ENCODE assay signal across 8 cellular contexts in the genomic region with DNA sequence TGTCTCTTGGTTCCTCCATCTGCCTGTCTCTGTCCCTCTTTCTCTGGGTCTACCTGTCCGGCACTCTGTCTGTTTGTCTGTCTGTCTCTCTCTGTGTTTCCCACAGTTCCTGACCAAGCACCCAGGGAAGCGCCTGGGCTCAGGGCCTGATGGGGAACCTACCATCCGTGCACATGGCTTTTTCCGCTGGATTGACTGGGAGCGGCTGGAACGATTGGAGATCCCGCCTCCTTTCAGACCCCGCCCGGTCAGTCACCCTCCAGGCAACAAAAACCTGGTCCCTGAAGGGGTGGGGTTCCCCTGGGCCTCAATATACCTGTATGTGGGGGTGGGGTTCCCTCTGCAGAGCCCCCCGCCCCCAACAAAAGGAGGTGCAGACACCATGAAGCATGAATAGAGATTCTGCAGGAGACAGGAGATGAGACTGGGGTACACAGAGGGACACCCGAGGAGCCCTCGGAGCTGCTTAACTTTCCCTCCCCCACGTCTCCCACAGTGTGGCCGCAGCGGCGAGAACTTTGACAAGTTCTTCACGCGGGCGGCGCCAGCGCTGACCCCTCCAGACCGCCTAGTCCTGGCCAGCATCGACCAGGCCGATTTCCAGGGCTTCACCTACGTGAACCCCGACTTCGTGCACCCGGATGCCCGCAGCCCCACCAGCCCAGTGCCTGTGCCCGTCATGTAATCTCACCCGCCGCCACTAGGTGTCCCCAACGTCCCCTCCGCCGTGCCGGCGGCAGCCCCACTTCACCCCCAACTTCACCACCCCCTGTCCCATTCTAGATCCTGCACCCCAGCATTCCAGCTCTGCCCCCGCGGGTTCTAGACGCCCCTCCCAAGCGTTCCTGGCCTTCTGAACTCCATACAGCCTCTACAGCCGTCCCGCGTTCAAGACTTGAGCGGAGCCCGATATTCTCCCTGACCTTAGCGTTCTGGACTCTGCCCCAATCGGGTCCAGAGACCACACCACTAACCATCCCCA. TPM values are rescaled to one million over a fixed set of nuclear protein-coding genes. Genes with fewer than 3 reads are reported as not detected.
DNase-seq lines count a peak whose midpoint lies in the region; ATAC-seq, FAIRE-seq and TF ChIP-seq lines count a peak whose summit lies in the region.

No MANE protein-coding gene starts in this region.

- TF ChIP-seq CTCF in GM10266 (IDR thresholded peaks at IDR 0.05; ENCODE audit: control insufficient read depth, insufficient read depth, low read depth, missing control alignments) (peak; percentile 76), left ventricle myocardium inferior (IDR thresholded peaks at IDR 0.05; ENCODE audit: borderline replicate concordance) (peak; percentile 87)

- intact Hi-C loops in left ventricle myocardium inferior (cut with micrococcal nuclease) = loop anchor here (10.0 kb wide), 1 partner anchor 118 kb away; no protein-coding TSS in a partner anchor

- no peaks in the 10 kb centered on the region for H3K36me3 ChIP-seq in left ventricle myocardium inferior
- no peaks in the 10 kb centered on the region for H3K36me3 ChIP-seq in small intestine (ENCODE audit: control insufficient read depth in 2 of 2, insufficient read depth in 2 of 2, low read length in 2 of 2)

- H3K27ac ChIP-seq in left ventricle myocardium inferior (replicated peaks) (no peak overlapping the region), small intestine (ENCODE audit: low read depth in 1 of 2, low read length in 1 of 2) (no peak overlapping the region)

- H3K4me3 ChIP-seq in left ventricle myocardium inferior = no peak overlapping the region
- no peak overlapping the region for H3K4me3 ChIP-seq in small intestine (ENCODE audit: low read depth in 1 of 2, low read length in 2 of 2)

- DNase-seq in GM10266 (ENCODE audit: extremely low spot score) = peak; percentile 87
- DNase-seq in RPMI7951 (ENCODE audit: low read depth) = peak; percentile 14
- peak; percentile 71 for DNase-seq in activated naive CD4-positive, alpha-beta T cell treated with anti-CD3 and anti-CD28 coated beads, Interleukin-2, amount 50 U/mL, for 16 hours
- peak; percentile 42 for DNase-seq in left ventricle myocardium inferior
- peak; percentile 16 for DNase-seq in small intestine
- no peak for DNase-seq in NCI-H2171 treated with DMSO at 0.1 percent for 48 hours (lab: John Stamatoyannopoulos, UW)
- no peak for DNase-seq in NK-92 (lab: John Stamatoyannopoulos, UW; ENCODE audit: unreplicated experiment)

- FAIRE-seq in small intestine (lab: Jason Lieb, UNC) = no peak

- ATAC-seq in GM18870 (IDR thresholded peaks at IDR 0.05; ENCODE audit: unreplicated experiment) = no peak

- peaks cover 96% of the 10 kb centered on the region for H3K27me3 ChIP-seq in left ventricle myocardium inferior (ENCODE audit: low read depth)
- H3K27me3 ChIP-seq in small intestine (ENCODE audit: control insufficient read depth in 2 of 2, insufficient read depth in 2 of 2, low read length in 2 of 2) = peaks cover 0 to 36% of the 10 kb centered on the region in 2 donors

- H3K9me3 ChIP-seq in left ventricle myocardium inferior (replicated peaks) (no peaks in the 10 kb centered on the region), small intestine (ENCODE audit: control insufficient read depth, low read depth) (peaks cover 1% of the 10 kb centered on the region)

- 11 to 19% (median 15%) methylated on average over 37 to 48 of the region's 48 CpGs for WGBS in small intestine, 3 donors

- peaks cover 17% of the 10 kb centered on the region for H3K4me1 ChIP-seq in left ventricle myocardium inferior
- no peaks in the 10 kb centered on the region for H3K4me1 ChIP-seq in small intestine (ENCODE audit: control insufficient read depth in 2 of 2, insufficient read depth in 1 of 2, low read depth in 1 of 2, low read length in 1 of 2)

RNA-seq across cellular contexts. Expression of a gene that starts 2.6 kb away (rescaled TPM):
- total RNA-seq in RPMI7951 (2014; rRNA removed; shearing (Covaris generic)) = not detected in 2 replicates
- total RNA-seq in left ventricle myocardium inferior = not detected
- polyA plus RNA-seq in small intestine = under 1 TPM in 1 of 3 donors, not detected in 2; 0.79 TPM

RNA-seq across cellular contexts. Expression of a gene that starts 24.5 kb away (rescaled TPM):
- total RNA-seq in RPMI7951 (2014; rRNA removed; shearing (Covaris generic)) = not detected in 2 replicates
- not detected for total RNA-seq in left ventricle myocardium inferior
- polyA plus RNA-seq in small intestine = under 1 TPM in 1 of 3 donors, not detected in 2; 0.07 TPM

RNA-seq across cellular contexts. Expression of a gene that starts 38.8 kb away (rescaled TPM):
- 26.7 and 43.0 TPM in 2 replicates for total RNA-seq in RPMI7951 (2014; rRNA removed; shearing (Covaris generic))
- 96.0 TPM for total RNA-seq in left ventricle myocardium inferior
- 10 to 100 TPM in 1 of 3 donors, 1 to 10 TPM in 2; 2.2 to 41.3 (median 4.3) TPM for polyA plus RNA-seq in small intestine

RNA-seq across cellular contexts. Expression of a gene that starts 56.2 kb away (rescaled TPM):
- under 0.01 and 0.10 TPM in 2 replicates for total RNA-seq in RPMI7951 (2014; rRNA removed; shearing (Covaris generic))
- total RNA-seq in left ventricle myocardium inferior = 0.16 TPM
- polyA plus RNA-seq in small intestine = under 1 TPM in 1 of 3 donors, not detected in 2; 0.12 TPM

Comparison
In these comparisons a context has a peak if more than half of its experiments do, and no peak if none do; other contexts are left out.
1. DNase-seq: peak in GM10266 (single experiment), RPMI7951 (single experiment), activated naive CD4-positive, alpha-beta T cell treated with anti-CD3 and anti-CD28 coated beads, Interleukin-2, amount 50 U/mL, for 16 hours (single experiment), left ventricle myocardium inferior (single experiment) and small intestine (single experiment); none in NCI-H2171 treated with DMSO at 0.1 percent for 48 hours (single experiment) and NK-92 (single experiment).